2 cellular contexts compared by ENCODE assay signal in the genomic region with DNA sequence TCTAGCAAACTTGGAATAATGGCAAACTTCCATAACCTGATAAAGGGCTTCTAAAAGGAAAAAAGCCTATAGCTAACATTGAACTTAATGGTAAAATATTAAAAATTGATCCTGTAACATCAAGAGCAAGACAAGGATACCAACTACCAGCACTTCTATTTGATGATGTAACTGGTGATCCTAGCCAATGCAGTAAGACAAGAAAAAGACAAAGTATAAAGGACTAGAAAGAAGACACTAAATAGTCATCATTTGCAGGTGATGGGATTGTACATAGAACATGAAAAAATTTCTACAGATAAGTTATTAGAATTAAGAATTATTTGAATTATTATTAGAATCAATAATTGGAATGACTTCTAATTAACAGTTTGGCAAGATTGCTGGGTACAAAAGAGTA.
TF ChIP-seq lines count a peak whose summit lies in the region.

No MANE protein-coding gene starts in this region.

TF ChIP-seq in K562, 482 proteins besides CTCF, POLR2A, EP300 and RAD21 (continued from another document):
- TF ChIP-seq, protein P1, sequence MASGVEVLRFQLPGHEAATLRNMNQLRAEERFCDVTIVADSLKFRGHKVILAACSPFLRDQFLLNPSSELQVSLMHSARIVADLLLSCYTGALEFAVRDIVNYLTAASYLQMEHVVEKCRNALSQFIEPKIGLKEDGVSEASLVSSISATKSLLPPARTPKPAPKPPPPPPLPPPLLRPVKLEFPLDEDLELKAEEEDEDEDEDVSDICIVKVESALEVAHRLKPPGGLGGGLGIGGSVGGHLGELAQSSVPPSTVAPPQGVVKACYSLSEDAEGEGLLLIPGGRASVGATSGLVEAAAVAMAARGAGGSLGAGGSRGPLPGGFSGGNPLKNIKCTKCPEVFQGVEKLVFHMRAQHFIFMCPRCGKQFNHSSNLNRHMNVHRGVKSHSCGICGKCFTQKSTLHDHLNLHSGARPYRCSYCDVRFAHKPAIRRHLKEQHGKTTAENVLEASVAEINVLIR (CRISPR knock-in tag; IDR thresholded peaks at IDR 0.05), result no peak
- TF ChIP-seq, protein P2, sequence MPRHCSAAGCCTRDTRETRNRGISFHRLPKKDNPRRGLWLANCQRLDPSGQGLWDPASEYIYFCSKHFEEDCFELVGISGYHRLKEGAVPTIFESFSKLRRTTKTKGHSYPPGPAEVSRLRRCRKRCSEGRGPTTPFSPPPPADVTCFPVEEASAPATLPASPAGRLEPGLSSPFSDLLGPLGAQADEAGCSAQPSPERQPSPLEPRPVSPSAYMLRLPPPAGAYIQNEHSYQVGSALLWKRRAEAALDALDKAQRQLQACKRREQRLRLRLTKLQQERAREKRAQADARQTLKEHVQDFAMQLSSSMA (CRISPR knock-in tag; IDR thresholded peaks at IDR 0.05), result no peak
- TF ChIP-seq, protein P3, sequence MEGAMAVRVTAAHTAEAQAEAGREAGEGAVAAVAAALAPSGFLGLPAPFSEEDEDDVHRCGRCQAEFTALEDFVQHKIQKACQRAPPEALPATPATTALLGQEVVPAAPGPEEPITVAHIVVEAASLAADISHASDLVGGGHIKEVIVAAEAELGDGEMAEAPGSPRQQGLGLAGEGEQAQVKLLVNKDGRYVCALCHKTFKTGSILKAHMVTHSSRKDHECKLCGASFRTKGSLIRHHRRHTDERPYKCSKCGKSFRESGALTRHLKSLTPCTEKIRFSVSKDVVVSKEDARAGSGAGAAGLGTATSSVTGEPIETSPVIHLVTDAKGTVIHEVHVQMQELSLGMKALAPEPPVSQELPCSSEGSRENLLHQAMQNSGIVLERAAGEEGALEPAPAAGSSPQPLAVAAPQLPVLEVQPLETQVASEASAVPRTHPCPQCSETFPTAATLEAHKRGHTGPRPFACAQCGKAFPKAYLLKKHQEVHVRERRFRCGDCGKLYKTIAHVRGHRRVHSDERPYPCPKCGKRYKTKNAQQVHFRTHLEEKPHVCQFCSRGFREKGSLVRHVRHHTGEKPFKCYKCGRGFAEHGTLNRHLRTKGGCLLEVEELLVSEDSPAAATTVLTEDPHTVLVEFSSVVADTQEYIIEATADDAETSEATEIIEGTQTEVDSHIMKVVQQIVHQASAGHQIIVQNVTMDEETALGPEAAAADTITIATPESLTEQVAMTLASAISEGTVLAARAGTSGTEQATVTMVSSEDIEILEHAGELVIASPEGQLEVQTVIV (CRISPR knock-in tag; IDR thresholded peaks at IDR 0.05; ENCODE audit: borderline replicate concordance), result no peak
- TF ChIP-seq HNRNPLL (IDR thresholded peaks at IDR 0.05; ENCODE audit: low read depth, low read length, poor library complexity, severe bottlenecking), result no peak
- no peak for TF ChIP-seq E2F3 (CRISPR knock-in tag; IDR thresholded peaks at IDR 0.05)
- TF ChIP-seq ZNF311 (CRISPR knock-in tag; IDR thresholded peaks at IDR 0.05), result no peak
- no peak for TF ChIP-seq CAMTA2 (CRISPR knock-in tag; conservative IDR thresholded peaks at IDR 0.05)
- TF ChIP-seq POLR3A (IDR thresholded peaks at IDR 0.05; ENCODE audit: borderline replicate concordance, extremely low read depth, insufficient read depth, insufficient read length), result no peak
- TF ChIP-seq PRMT5 (CRISPR knock-in tag; IDR thresholded peaks at IDR 0.05), result no peak
- no peak for TF ChIP-seq BRCA1 (IDR thresholded peaks at IDR 0.05)
- no peak for TF ChIP-seq BRCA1 (CRISPR knock-in tag; IDR thresholded peaks at IDR 0.05)
- no peak for TF ChIP-seq MXI1 (IDR thresholded peaks at IDR 0.05; ENCODE audit: low read depth, low read length)

TF ChIP-seq in SK-N-SH treated with all-trans-retinoic acid at 6 μM for 48 hours, 23 proteins besides CTCF, POLR2A, EP300 and RAD21 (continued from another document):
- TF ChIP-seq, protein P4, sequence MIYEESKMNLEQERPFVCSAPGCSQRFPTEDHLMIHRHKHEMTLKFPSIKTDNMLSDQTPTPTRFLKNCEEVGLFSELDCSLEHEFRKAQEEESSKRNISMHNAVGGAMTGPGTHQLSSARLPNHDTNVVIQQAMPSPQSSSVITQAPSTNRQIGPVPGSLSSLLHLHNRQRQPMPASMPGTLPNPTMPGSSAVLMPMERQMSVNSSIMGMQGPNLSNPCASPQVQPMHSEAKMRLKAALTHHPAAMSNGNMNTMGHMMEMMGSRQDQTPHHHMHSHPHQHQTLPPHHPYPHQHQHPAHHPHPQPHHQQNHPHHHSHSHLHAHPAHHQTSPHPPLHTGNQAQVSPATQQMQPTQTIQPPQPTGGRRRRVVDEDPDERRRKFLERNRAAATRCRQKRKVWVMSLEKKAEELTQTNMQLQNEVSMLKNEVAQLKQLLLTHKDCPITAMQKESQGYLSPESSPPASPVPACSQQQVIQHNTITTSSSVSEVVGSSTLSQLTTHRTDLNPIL (CRISPR knock-in tag; IDR thresholded peaks at IDR 0.05; ENCODE audit: low read depth), result no peak
- TF ChIP-seq, protein P5, sequence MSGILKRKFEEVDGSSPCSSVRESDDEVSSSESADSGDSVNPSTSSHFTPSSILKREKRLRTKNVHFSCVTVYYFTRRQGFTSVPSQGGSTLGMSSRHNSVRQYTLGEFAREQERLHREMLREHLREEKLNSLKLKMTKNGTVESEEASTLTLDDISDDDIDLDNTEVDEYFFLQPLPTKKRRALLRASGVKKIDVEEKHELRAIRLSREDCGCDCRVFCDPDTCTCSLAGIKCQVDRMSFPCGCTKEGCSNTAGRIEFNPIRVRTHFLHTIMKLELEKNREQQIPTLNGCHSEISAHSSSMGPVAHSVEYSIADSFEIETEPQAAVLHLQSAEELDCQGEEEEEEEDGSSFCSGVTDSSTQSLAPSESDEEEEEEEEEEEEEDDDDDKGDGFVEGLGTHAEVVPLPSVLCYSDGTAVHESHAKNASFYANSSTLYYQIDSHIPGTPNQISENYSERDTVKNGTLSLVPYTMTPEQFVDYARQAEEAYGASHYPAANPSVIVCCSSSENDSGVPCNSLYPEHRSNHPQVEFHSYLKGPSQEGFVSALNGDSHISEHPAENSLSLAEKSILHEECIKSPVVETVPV (CRISPR knock-in tag; IDR thresholded peaks at IDR 0.05), result no peak
- TF ChIP-seq PPARA (CRISPR knock-in tag; IDR thresholded peaks at IDR 0.05; ENCODE audit: borderline replicate concordance) (no peak), GLIS3 (CRISPR knock-in tag; IDR thresholded peaks at IDR 0.05) (no peak)
